ENCODE assay signal across 2 cellular contexts in the genomic region with DNA sequence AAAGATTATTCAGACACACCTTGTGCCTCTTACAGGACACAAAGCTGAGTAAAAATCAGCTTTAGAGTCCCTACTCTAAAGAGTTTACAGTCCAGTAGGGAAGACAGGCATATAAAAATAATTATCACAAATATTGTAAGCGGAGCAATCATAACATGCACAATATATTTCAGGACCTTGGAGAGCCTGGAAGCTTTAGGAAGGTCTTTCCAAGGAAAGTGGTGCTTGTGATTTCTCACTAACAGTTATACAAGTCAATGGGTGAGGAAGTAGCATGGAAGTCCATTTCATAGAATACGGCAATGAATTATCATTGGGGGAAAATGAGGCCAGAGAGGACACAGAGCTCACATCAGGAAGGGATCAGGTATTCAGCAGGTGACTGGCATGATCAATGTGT.
TF ChIP-seq lines count a peak whose summit lies in the region.

No MANE protein-coding gene starts in this region.

TF ChIP-seq in SK-N-SH, 30 proteins besides CTCF, POLR2A, EP300 and RAD21:
- TF ChIP-seq, protein P1, sequence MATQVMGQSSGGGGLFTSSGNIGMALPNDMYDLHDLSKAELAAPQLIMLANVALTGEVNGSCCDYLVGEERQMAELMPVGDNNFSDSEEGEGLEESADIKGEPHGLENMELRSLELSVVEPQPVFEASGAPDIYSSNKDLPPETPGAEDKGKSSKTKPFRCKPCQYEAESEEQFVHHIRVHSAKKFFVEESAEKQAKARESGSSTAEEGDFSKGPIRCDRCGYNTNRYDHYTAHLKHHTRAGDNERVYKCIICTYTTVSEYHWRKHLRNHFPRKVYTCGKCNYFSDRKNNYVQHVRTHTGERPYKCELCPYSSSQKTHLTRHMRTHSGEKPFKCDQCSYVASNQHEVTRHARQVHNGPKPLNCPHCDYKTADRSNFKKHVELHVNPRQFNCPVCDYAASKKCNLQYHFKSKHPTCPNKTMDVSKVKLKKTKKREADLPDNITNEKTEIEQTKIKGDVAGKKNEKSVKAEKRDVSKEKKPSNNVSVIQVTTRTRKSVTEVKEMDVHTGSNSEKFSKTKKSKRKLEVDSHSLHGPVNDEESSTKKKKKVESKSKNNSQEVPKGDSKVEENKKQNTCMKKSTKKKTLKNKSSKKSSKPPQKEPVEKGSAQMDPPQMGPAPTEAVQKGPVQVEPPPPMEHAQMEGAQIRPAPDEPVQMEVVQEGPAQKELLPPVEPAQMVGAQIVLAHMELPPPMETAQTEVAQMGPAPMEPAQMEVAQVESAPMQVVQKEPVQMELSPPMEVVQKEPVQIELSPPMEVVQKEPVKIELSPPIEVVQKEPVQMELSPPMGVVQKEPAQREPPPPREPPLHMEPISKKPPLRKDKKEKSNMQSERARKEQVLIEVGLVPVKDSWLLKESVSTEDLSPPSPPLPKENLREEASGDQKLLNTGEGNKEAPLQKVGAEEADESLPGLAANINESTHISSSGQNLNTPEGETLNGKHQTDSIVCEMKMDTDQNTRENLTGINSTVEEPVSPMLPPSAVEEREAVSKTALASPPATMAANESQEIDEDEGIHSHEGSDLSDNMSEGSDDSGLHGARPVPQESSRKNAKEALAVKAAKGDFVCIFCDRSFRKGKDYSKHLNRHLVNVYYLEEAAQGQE (IDR thresholded peaks at IDR 0.05; ENCODE audit: low read depth, low read length): peak; percentile 86
- TF ChIP-seq, protein P2, sequence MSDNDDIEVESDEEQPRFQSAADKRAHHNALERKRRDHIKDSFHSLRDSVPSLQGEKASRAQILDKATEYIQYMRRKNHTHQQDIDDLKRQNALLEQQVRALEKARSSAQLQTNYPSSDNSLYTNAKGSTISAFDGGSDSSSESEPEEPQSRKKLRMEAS (IDR thresholded peaks at IDR 0.05; ENCODE audit: low read depth): no peak

TF ChIP-seq in SK-N-SH treated with all-trans-retinoic acid at 6 μM for 48 hours, 23 proteins besides CTCF, POLR2A, EP300 and RAD21 (continued from another document):
- TF ChIP-seq, protein P3, sequence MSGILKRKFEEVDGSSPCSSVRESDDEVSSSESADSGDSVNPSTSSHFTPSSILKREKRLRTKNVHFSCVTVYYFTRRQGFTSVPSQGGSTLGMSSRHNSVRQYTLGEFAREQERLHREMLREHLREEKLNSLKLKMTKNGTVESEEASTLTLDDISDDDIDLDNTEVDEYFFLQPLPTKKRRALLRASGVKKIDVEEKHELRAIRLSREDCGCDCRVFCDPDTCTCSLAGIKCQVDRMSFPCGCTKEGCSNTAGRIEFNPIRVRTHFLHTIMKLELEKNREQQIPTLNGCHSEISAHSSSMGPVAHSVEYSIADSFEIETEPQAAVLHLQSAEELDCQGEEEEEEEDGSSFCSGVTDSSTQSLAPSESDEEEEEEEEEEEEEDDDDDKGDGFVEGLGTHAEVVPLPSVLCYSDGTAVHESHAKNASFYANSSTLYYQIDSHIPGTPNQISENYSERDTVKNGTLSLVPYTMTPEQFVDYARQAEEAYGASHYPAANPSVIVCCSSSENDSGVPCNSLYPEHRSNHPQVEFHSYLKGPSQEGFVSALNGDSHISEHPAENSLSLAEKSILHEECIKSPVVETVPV (CRISPR knock-in tag; IDR thresholded peaks at IDR 0.05): no peak
- no peak for TF ChIP-seq ISL1 (CRISPR knock-in tag; IDR thresholded peaks at IDR 0.05)
- TF ChIP-seq TCF4 (CRISPR knock-in tag; IDR thresholded peaks at IDR 0.05; ENCODE audit: borderline replicate concordance): no peak
- no peak for TF ChIP-seq ZFP3 (CRISPR knock-in tag; IDR thresholded peaks at IDR 0.05)
- no peak for TF ChIP-seq ZC3H10 (CRISPR knock-in tag; IDR thresholded peaks at IDR 0.05)
